In genomic region chr2:26314243-26314642, GRCh38 we compare ENCODE assay signal across 26 cellular contexts. TPM values are rescaled to one million over a fixed set of nuclear protein-coding genes. Genes with fewer than 3 reads are reported as not detected.
A peak's percentile ranks its signal among the peaks of the same experiment; 100 is the strongest.
DNase-seq lines count a peak whose midpoint lies in the region; ATAC-seq, FAIRE-seq and TF ChIP-seq lines count a peak whose summit lies in the region.
"Had no signal": no experiment of that assay in that cellular context is flagged by ENCODE, and none has a peak within 500 bp of the region (broad histone marks: within the 10 kb centered on the region; RNA-seq: fewer than 3 reads in every experiment).

No MANE protein-coding gene starts in this region.

- H3K36me3 Mint-ChIP-seq in GM23338 (ENCODE audit: low read depth) (peaks cover 6% of the 10 kb centered on the region; the same call in 2 of the 3 replicates), endodermal cell (ENCODE audit: low read depth) (no peaks in the 10 kb centered on the region)
- H3K36me3 Mint-ChIP-seq: immature natural killer cell had no signal

- no peaks in the 10 kb centered on the region for H3K36me3 ChIP-seq in GM23338 (ENCODE audit: insufficient read depth)
- H3K36me3 ChIP-seq in Panc1 (ENCODE audit: control insufficient read depth, insufficient read depth, low read length), result no peaks in the 10 kb centered on the region
- H3K36me3 ChIP-seq in endodermal cell (ENCODE audit: control insufficient read depth, insufficient read depth, low read length), result no peaks in the 10 kb centered on the region
- H3K36me3 ChIP-seq: HAP-1 had no signal

- CTCF ChIA-PET in Panc1 (lab: Charles Lee), result no interaction called here

- H3K4me1 Mint-ChIP-seq in GM23338, result peaks cover 33% of the 10 kb centered on the region
- H3K4me1 Mint-ChIP-seq in endodermal cell, result peaks cover 4% of the 10 kb centered on the region
- H3K4me1 Mint-ChIP-seq: immature natural killer cell had no signal

- DNase-seq in GM23338 (ENCODE audit: low spot score) (peak; percentile 65), Panc1 (ENCODE audit: low read depth, low spot score) (no peak), endodermal cell (peak; percentile 83), posterior vena cava (ENCODE audit: low spot score) (peak; percentile 68), 8988T (no peak), activated T-cell treated with anti-CD3 and anti-CD28 coated beads for 4 hours (no peak), GM12892 (ENCODE audit: insufficient read length) (no peak)
- DNase-seq: activated CD4-positive, alpha-beta T cell treated with anti-CD3 and anti-CD28 coated beads, Interleukin-2, amount 50 U/mL, for 48 hours; activated CD4-positive, CD25-positive, alpha-beta regulatory T cell; activated CD8-positive, alpha-beta memory T cell treated with anti-CD3 and anti-CD28 coated beads, Interleukin-2, amount 50 U/mL, for 48 hours; CD4-positive, alpha-beta T cell; effector CD8-positive, alpha-beta T cell; foreskin melanocyte; GF-D8; immature natural killer cell; left lung; NCI-H1092; NCI-H2081; OCI-M1; SIG-M5; stimulated activated naive CD4-positive, alpha-beta T cell treated with Interleukin-2 at 50 U/mL for 16 hours had no signal

- H3K4me1 ChIP-seq in GM23338 (ENCODE audit: insufficient read depth) (no peaks in the 10 kb centered on the region), Panc1 (ENCODE audit: control insufficient read depth, insufficient read depth, low read length) (no peaks in the 10 kb centered on the region), endodermal cell (ENCODE audit: control insufficient read depth, insufficient read depth, low read length) (no peaks in the 10 kb centered on the region)
- H3K4me1 ChIP-seq: HAP-1, left lung, parathyroid adenoma had no signal

- H3K27me3 ChIP-seq in GM23338 (ENCODE audit: insufficient read depth) (no peaks in the 10 kb centered on the region), Panc1 (ENCODE audit: control insufficient read depth, insufficient read depth, low read length) (no peaks in the 10 kb centered on the region), endodermal cell (ENCODE audit: control insufficient read depth, insufficient read depth, low read length, poor library complexity, severe bottlenecking) (no peaks in the 10 kb centered on the region)
- H3K27me3 ChIP-seq: left lung had no signal

- BruUV-seq in Panc1 (replicated peaks; lab: Mats Ljungman, UMichigan), result no TSS peak

- H3K9me3 ChIP-seq in Panc1 (ENCODE audit: control insufficient read depth, insufficient read depth, low read depth, low read length) (no peaks in the 10 kb centered on the region), endodermal cell (ENCODE audit: control insufficient read depth, low read length) (no peaks in the 10 kb centered on the region)
- H3K9me3 ChIP-seq: HAP-1, left lung had no signal

- no peaks in the 10 kb centered on the region for H3K79me2 ChIP-seq in GM23338 (replicated peaks; ENCODE audit: insufficient read depth)
- H3K79me2 ChIP-seq: parathyroid adenoma had no signal

- WGBS in endodermal cell (ENCODE audit: insufficient coverage in 1 of 2, insufficient read length in 1 of 2), 2 experiments, result 67 to 74% methylated on average over 2 to 8 of the region's 8 CpGs

- in situ Hi-C loops in Panc1 (cut with HindIII; ENCODE audit: low pct_unique_long_range_greater_than_20kb, low sequenced_read_pairs), result no loop called here

- peaks cover 14% of the 10 kb centered on the region for H3K27me3 Mint-ChIP-seq in GM23338 (ENCODE audit: insufficient read depth, low read depth, poor library complexity)
- H3K27me3 Mint-ChIP-seq in endodermal cell (ENCODE audit: insufficient read depth), result peaks cover 3% of the 10 kb centered on the region
- H3K27me3 Mint-ChIP-seq: CD4-positive, alpha-beta T cell had no signal

- TF ChIP-seq CTCF in GM23338 (conservative IDR thresholded peaks at IDR 0.05; ENCODE audit: low read depth in 2 of 2) (peak; percentile 49 to 81), Panc1 (IDR thresholded peaks at IDR 0.05) (no peak; the same call in 1 of the 2 replicates), endodermal cell (conservative IDR thresholded peaks at IDR 0.05) (peak; percentile 70)

- H3K9ac ChIP-seq in endodermal cell (ENCODE audit: extremely low read depth, low read length, poor library complexity, severe bottlenecking), result no peak overlapping the region
- H3K9ac ChIP-seq: parathyroid adenoma had no signal

- no peak overlapping the region for H3K27ac ChIP-seq in GM23338 (ENCODE audit: low read depth)
- no peak overlapping the region for H3K27ac ChIP-seq in Panc1 (ENCODE audit: low read length)
- no peak overlapping the region for H3K27ac ChIP-seq in endodermal cell (ENCODE audit: low read depth, low read length)
- H3K27ac ChIP-seq: left lung, parathyroid adenoma had no signal

- no peak overlapping the region for H3K4me2 ChIP-seq in GM23338

- no peak overlapping the region for H3K4me3 ChIP-seq in GM23338
- H3K4me3 ChIP-seq in Panc1 (ENCODE audit: low read depth in 2 of 2, low read length in 2 of 2), result no peak overlapping the region
- H3K4me3 ChIP-seq in endodermal cell (ENCODE audit: low read length), result no peak overlapping the region
- H3K4me3 ChIP-seq: HAP-1, left lung had no signal

- no peaks in the 10 kb centered on the region for H3F3A ChIP-seq in GM23338 (replicated peaks; ENCODE audit: low read depth)

- H3K4me3 Mint-ChIP-seq in GM23338 (no peak overlapping the region), endodermal cell (no peak overlapping the region)
- H3K4me3 Mint-ChIP-seq: CD4-positive, alpha-beta T cell; immature natural killer cell; mesothelial cell of epicardium; nephron had no signal

- H2AFZ ChIP-seq in GM23338, result no peak overlapping the region
- H2AFZ ChIP-seq: parathyroid adenoma had no signal

- intact Hi-C loops in Panc1 (cut with micrococcal nuclease; ENCODE audit: unreplicated experiment), result no loop called here
- intact Hi-C loops in posterior vena cava (cut with DNase I), result no loop called here

- H3K9me2 ChIP-seq in GM23338 (ENCODE audit: insufficient read depth), result no peaks in the 10 kb centered on the region

- POLR2A ChIA-PET in Panc1 (lab: Charles Lee), result no interaction called here

- no peaks in the 10 kb centered on the region for H4K20me1 ChIP-seq in GM23338 (replicated peaks; ENCODE audit: insufficient read depth)

- no peak for FAIRE-seq in GM12892 (lab: Jason Lieb, UNC)

- no peak for TF ChIP-seq POLR2A in GM12892 (IDR thresholded peaks at IDR 0.05; ENCODE audit: low read depth, low read length)

- no peaks in the 10 kb centered on the region for H3K9me3 Mint-ChIP-seq in GM23338
- H3K9me3 Mint-ChIP-seq in endodermal cell, result no peaks in the 10 kb centered on the region
- H3K9me3 Mint-ChIP-seq: CD4-positive, alpha-beta T cell; immature natural killer cell; mesothelial cell of epicardium; nephron had no signal

- ATAC-seq in GM23338 (peak; percentile 75), Panc1 (peak; percentile 58; the same call in 1 of the 2 replicates)
- ATAC-seq: left lung, sciatic nerve had no signal

- no peak overlapping the region for H3K27ac Mint-ChIP-seq in GM23338
- no peak overlapping the region for H3K27ac Mint-ChIP-seq in endodermal cell
- H3K27ac Mint-ChIP-seq: CD4-positive, alpha-beta T cell; immature natural killer cell; mesothelial cell of epicardium; nephron had no signal

TF ChIP-seq in GM23338, 12 proteins besides CTCF, POLR2A, EP300 and RAD21:
- no peak for TF ChIP-seq JUNB (IDR thresholded peaks at IDR 0.05; ENCODE audit: unreplicated experiment)

RNA-seq across cellular contexts. Expression of gene SELENOI, which starts 31.7 kb away (rescaled TPM):
- 64.3 and 67.8 TPM in 2 replicates for total RNA-seq in GM23338 (2014; rRNA removed; shearing (Covaris generic))
- polyA plus RNA-seq in GM23338 (2016; fragmentation: Nextera tagmentation; extraction: Ambion mirVana), result 8.1 and 8.4 TPM in 2 replicates
- total RNA-seq in Panc1 (2021; ENCODE audit: unreplicated experiment) (28.5 TPM), endodermal cell (10 to 100 TPM; 59.3 to 77.1 TPM), posterior vena cava (10 to 100 TPM; 12.2 to 14.6 TPM)
- 6.9 TPM for polyA plus RNA-seq in Panc1 (2012; ENCODE audit: insufficient read length)
- polyA plus RNA-seq in endodermal cell (2013, experiment 1 of 2), result 20.4 TPM
- 20.2 TPM for polyA plus RNA-seq in endodermal cell (2013, experiment 2 of 2)
- polyA plus RNA-seq in GM12892 (2012; ENCODE audit: missing spikeins), result 12.3 TPM

RNA-seq across cellular contexts. Expression of gene ADGRF3, which starts 32.3 kb away (rescaled TPM):
- total RNA-seq in GM23338 (2014; rRNA removed; shearing (Covaris generic)), result 0.35 and 0.38 TPM in 2 replicates
- polyA plus RNA-seq in GM23338 (2016; fragmentation: Nextera tagmentation; extraction: Ambion mirVana), result 0.39 and 0.57 TPM in 2 replicates
- total RNA-seq in Panc1 (2021; ENCODE audit: unreplicated experiment) (not detected), endodermal cell (under 1 TPM; 0.35 to 0.93 TPM), posterior vena cava (not detected)
- polyA plus RNA-seq in Panc1 (2012; ENCODE audit: insufficient read length), result not detected
- 0.07 TPM for polyA plus RNA-seq in endodermal cell (2013, experiment 1 of 2)
- polyA plus RNA-seq in endodermal cell (2013, experiment 2 of 2), result 0.08 TPM
- polyA plus RNA-seq in GM12892 (2012; ENCODE audit: missing spikeins), result 0.76 TPM
- total RNA-seq: sciatic nerve had no signal

Comparison
In these comparisons a context has a peak if more than half of its experiments do, and no peak if none do; other contexts are left out.
1. DNase-seq: peak in GM23338 (single experiment), endodermal cell (single experiment) and posterior vena cava (single experiment); none in Panc1 (single experiment), 8988T (single experiment), activated T-cell treated with anti-CD3 and anti-CD28 coated beads for 4 hours (single experiment) and GM12892 (single experiment).